In genomic region chr2:460861-461260, GRCh38 we compare ENCODE assay signal across 8 cellular contexts.
DNase-seq lines count a peak whose midpoint lies in the region; ATAC-seq and TF ChIP-seq lines count a peak whose summit lies in the region.

No MANE protein-coding gene starts in this region.

- DNase-seq in AG10803 (ENCODE audit: low read depth) (peak; percentile 3), RPMI8226 (peak; percentile 44), mammary epithelial cell (peak; percentile 9), Right ventricle myocardium inferior (ENCODE audit: missing footprints) (no peak), COLO668 (lab: John Stamatoyannopoulos, UW; ENCODE audit: unreplicated experiment) (no peak), gastrocnemius medialis (no peak), NCI-H748 treated with DMSO at 0.1 percent for 48 hours (lab: John Stamatoyannopoulos, UW) (no peak)

- H3K9me3 ChIP-seq in mammary epithelial cell (replicated peaks; ENCODE audit: insufficient read depth, low read length) (peaks cover 9% of the 10 kb centered on the region), gastrocnemius medialis (no peaks in the 10 kb centered on the region)

- 25% methylated on average over 6 of the region's 6 CpGs for WGBS in mammary epithelial cell (ENCODE audit: low coverage, missing lambda C conversion rate)

- TF ChIP-seq CTCF in AG10803 (conservative IDR thresholded peaks at IDR 0.05; ENCODE audit: low read length) (no peak), mammary epithelial cell (conservative IDR thresholded peaks at IDR 0.05 in 1 of 2, IDR thresholded peaks at IDR 0.05 in 1 of 2; ENCODE audit: extremely low read depth in 1 of 2, insufficient read depth in 1 of 2, low read depth in 1 of 2, low read length in 2 of 2) (no peak), gastrocnemius medialis (IDR thresholded peaks at IDR 0.05 in 4 of 5, conservative IDR thresholded peaks at IDR 0.05 in 1 of 5) (no peak)

- H3K27ac ChIP-seq in mammary epithelial cell (ENCODE audit: insufficient read depth, low read depth, low read length) (no peak overlapping the region), gastrocnemius medialis (no peak overlapping the region)

- H3K4me2 ChIP-seq in mammary epithelial cell (ENCODE audit: insufficient read depth, low read depth, low read length) = no peak overlapping the region

- H3K4me1 ChIP-seq in mammary epithelial cell (ENCODE audit: insufficient read depth, low read length) = no peaks in the 10 kb centered on the region
- no peaks in the 10 kb centered on the region for H3K4me1 ChIP-seq in gastrocnemius medialis

- no peak overlapping the region for H3K4me3 ChIP-seq in AG10803 (ENCODE audit: low read length)
- H3K4me3 ChIP-seq in mammary epithelial cell (replicated peaks in 1 of 3; ENCODE audit: insufficient read depth in 1 of 3, low read depth in 2 of 3, low read length in 3 of 3) = no peak overlapping the region
- H3K4me3 ChIP-seq in gastrocnemius medialis = no peak overlapping the region

- no peaks in the 10 kb centered on the region for H4K20me1 ChIP-seq in mammary epithelial cell (ENCODE audit: insufficient read depth, low read length)

- H3K79me2 ChIP-seq in mammary epithelial cell (ENCODE audit: insufficient read depth, low read length) = no peaks in the 10 kb centered on the region

- no peak overlapping the region for H2AFZ ChIP-seq in mammary epithelial cell (ENCODE audit: low read depth, low read length)

- ATAC-seq in GM21526 (IDR thresholded peaks at IDR 0.05; ENCODE audit: low FRiP score, unreplicated experiment) (peak; percentile 78), Right ventricle myocardium inferior (no peak), gastrocnemius medialis (no peak)

- H3K27me3 ChIP-seq in mammary epithelial cell (ENCODE audit: insufficient read depth, low read length) = no peaks in the 10 kb centered on the region
- H3K27me3 ChIP-seq in gastrocnemius medialis = peaks cover 0 to 3% (median 0%) of the 10 kb centered on the region in 3 donors

- TF ChIP-seq POLR2A in gastrocnemius medialis (IDR thresholded peaks at IDR 0.05) = no peak

- no peaks in the 10 kb centered on the region for H3K36me3 ChIP-seq in mammary epithelial cell (ENCODE audit: insufficient read depth, low read length)
- no peaks in the 10 kb centered on the region for H3K36me3 ChIP-seq in gastrocnemius medialis

- intact Hi-C loops in mammary epithelial cell (cut with micrococcal nuclease) = no loop called here
- intact Hi-C loops in Right ventricle myocardium inferior (cut with DNase I) = no loop called here
- intact Hi-C loops in gastrocnemius medialis (cut with DNase I; ENCODE audit: low total_unique reads) = no loop called here

- in situ Hi-C loops in mammary epithelial cell (cut with MboI; ENCODE audit: low sequenced_read_pairs in 2 of 2) (no loop called here), gastrocnemius medialis (cut with MboI; ENCODE audit: low sequenced_read_pairs in 4 of 4) (no loop called here)

- CTCF ChIA-PET in mammary epithelial cell (lab: Charles Lee; ENCODE audit: low non-redundant PET) = no interaction called here

- BruUV-seq in mammary epithelial cell (replicated peaks; lab: Mats Ljungman, UMichigan) = no TSS peak

- H3K9ac ChIP-seq in mammary epithelial cell (ENCODE audit: insufficient read depth, low read length) = no peak overlapping the region

- dilution Hi-C loops in mammary epithelial cell (cut with HindIII; ENCODE audit: low sequenced_read_pairs) = no loop called here

Comparison
In these comparisons a context has a peak if more than half of its experiments do, and no peak if none do; other contexts are left out.
1. DNase-seq: peak in AG10803 (single experiment), RPMI8226 (single experiment) and mammary epithelial cell (single experiment); none in Right ventricle myocardium inferior (single experiment), COLO668 (single experiment), gastrocnemius medialis (0 of 2) and NCI-H748 treated with DMSO at 0.1 percent for 48 hours (single experiment).